In genomic region chr2:28325567-28326468, GRCh38 we compare ENCODE assay signal across 9 cellular contexts.
DNase-seq lines count a peak whose midpoint lies in the region; ATAC-seq lines count a peak whose summit lies in the region.
"Had no signal": no experiment of that assay in that cellular context is flagged by ENCODE, and none has a peak within 500 bp of the region (broad histone marks: within the 10 kb centered on the region; RNA-seq: fewer than 3 reads in every experiment).

No MANE protein-coding gene starts in this region.

- no peak overlapping the region for H3K4me3 Mint-ChIP-seq in activated T-helper 17 cell treated with anti-CD3 and anti-CD28 coated beads, Interleukin-2, amount 50 U/mL, for 72 hours

- H3K27me3 Mint-ChIP-seq in activated T-helper 17 cell treated with anti-CD3 and anti-CD28 coated beads, Interleukin-2, amount 50 U/mL, for 72 hours = no peaks in the 10 kb centered on the region

- peak; percentile 19 for DNase-seq in NCI-H82 (lab: John Stamatoyannopoulos, UW)
- DNase-seq in NCI-H82 treated with DMSO at 0.1 percent for 48 hours (lab: John Stamatoyannopoulos, UW; ENCODE audit: unreplicated experiment) = no peak
- DNase-seq in stimulated activated CD8-positive, alpha-beta memory T cell treated with anti-CD3 and anti-CD28 coated beads, Interleukin-7, amount 100 ng/mL, for 48 hours (ENCODE audit: extremely low read depth in 1 of 2, low read depth in 1 of 2) = peak; percentile 20 to 24
- no peak for DNase-seq in cerebellar cortex (ENCODE audit: low spot score)
- DNase-seq in HUDEP-2 (lab: John Stamatoyannopoulos, UW; ENCODE audit: unreplicated experiment in 76 of 76) = no peak
- DNase-seq: NCI-H2081 had no signal

- H3K4me1 Mint-ChIP-seq in activated T-helper 17 cell treated with anti-CD3 and anti-CD28 coated beads, Interleukin-2, amount 50 U/mL, for 72 hours = peaks cover 20% of the 10 kb centered on the region

- H3K36me3 Mint-ChIP-seq in activated T-helper 17 cell treated with anti-CD3 and anti-CD28 coated beads, Interleukin-2, amount 50 U/mL, for 72 hours (ENCODE audit: low read depth) = no peaks in the 10 kb centered on the region

- H3K9me3 Mint-ChIP-seq in activated T-helper 17 cell treated with anti-CD3 and anti-CD28 coated beads, Interleukin-2, amount 50 U/mL, for 72 hours = no peaks in the 10 kb centered on the region

- ATAC-seq in HG03558 (IDR thresholded peaks at IDR 0.05; ENCODE audit: extremely low read depth, unreplicated experiment) = peak; percentile 51
- peak; percentile 71 for ATAC-seq in activated T-helper 17 cell treated with anti-CD3 and anti-CD28 coated beads, Interleukin-2, amount 50 U/mL, for 72 hours (replicated peaks)
- ATAC-seq in GM21737 (IDR thresholded peaks at IDR 0.05; ENCODE audit: unreplicated experiment) = no peak

- peak overlapping the region; percentile 30 for H3K27ac Mint-ChIP-seq in activated T-helper 17 cell treated with anti-CD3 and anti-CD28 coated beads, Interleukin-2, amount 50 U/mL, for 72 hours

Comparison
In these comparisons a context has a peak if more than half of its experiments do, and no peak if none do; other contexts are left out.
1. DNase-seq: peak in NCI-H82 (single experiment) and stimulated activated CD8-positive, alpha-beta memory T cell treated with anti-CD3 and anti-CD28 coated beads, Interleukin-7, amount 100 ng/mL, for 48 hours (2 of 2); none in NCI-H82 treated with DMSO at 0.1 percent for 48 hours (single experiment), cerebellar cortex (single experiment) and HUDEP-2 (0 of 76).